Comparison of ENCODE assay signal across 8 cellular contexts in genomic region chr22:39254789-39255298, GRCh38. TPM values are rescaled to one million over a fixed set of nuclear protein-coding genes. Genes with fewer than 3 reads are reported as not detected.
DNase-seq lines count a peak whose midpoint lies in the region; ATAC-seq and TF ChIP-seq lines count a peak whose summit lies in the region.

No MANE protein-coding gene starts in this region.

- H3K4me3 Mint-ChIP-seq in activated T-cell treated with anti-CD3 and anti-CD28 coated beads, Interleukin-2, amount 50 U/mL, for 72 hours, result peak overlapping the region; percentile 66 to 90
- H3K4me3 Mint-ChIP-seq in stimulated activated naive CD8-positive, alpha-beta T cell treated with anti-CD3 and anti-CD28 coated beads, Interleukin-15, amount 100 ng/mL, for 72 hours, result peak overlapping the region; percentile 59 to 84

- peak overlapping the region; percentile 0 for H3K27ac Mint-ChIP-seq in activated T-cell treated with anti-CD3 and anti-CD28 coated beads, Interleukin-2, amount 50 U/mL, for 72 hours
- peak overlapping the region; percentile 27 to 83 for H3K27ac Mint-ChIP-seq in stimulated activated naive CD8-positive, alpha-beta T cell treated with anti-CD3 and anti-CD28 coated beads, Interleukin-15, amount 100 ng/mL, for 72 hours

- H3K36me3 ChIP-seq in cardiac muscle cell, result no peaks in the 10 kb centered on the region

- peaks cover 36% of the 10 kb centered on the region for H3K4me1 ChIP-seq in cardiac muscle cell (ENCODE audit: low read depth)

- DNase-seq in CD1c-positive myeloid dendritic cell (ENCODE audit: extremely low spot score) (peak; percentile 60), cardiac muscle cell (ENCODE audit: low read depth in 1 of 2, low spot score in 1 of 2) (no peak), anterior cingulate cortex (lab: John Stamatoyannopoulos, UW) (no peak), NCI-H1092 (lab: John Stamatoyannopoulos, UW) (no peak)
- peak; percentile 64 to 74 for DNase-seq in activated T-cell treated with anti-CD3 and anti-CD28 coated beads, Interleukin-2, amount 50 U/mL, for 72 hours
- DNase-seq in stimulated activated naive CD8-positive, alpha-beta T cell treated with anti-CD3 and anti-CD28 coated beads, Interleukin-15, amount 100 ng/mL, for 72 hours, result peak; percentile 45 to 60

- H3K4me1 Mint-ChIP-seq in activated T-cell treated with anti-CD3 and anti-CD28 coated beads, Interleukin-2, amount 50 U/mL, for 72 hours (ENCODE audit: low read depth), result peaks cover 25% of the 10 kb centered on the region
- peaks cover 42% of the 10 kb centered on the region for H3K4me1 Mint-ChIP-seq in stimulated activated naive CD8-positive, alpha-beta T cell treated with anti-CD3 and anti-CD28 coated beads, Interleukin-15, amount 100 ng/mL, for 72 hours

- H3K27ac ChIP-seq in cardiac muscle cell, result peak overlapping the region; percentile 74

- H3K36me3 Mint-ChIP-seq in activated T-cell treated with anti-CD3 and anti-CD28 coated beads, Interleukin-2, amount 50 U/mL, for 72 hours (ENCODE audit: insufficient read depth in 2 of 2), result no peaks in the 10 kb centered on the region

- H3K27me3 ChIP-seq in cardiac muscle cell, result no peaks in the 10 kb centered on the region

- no peak for TF ChIP-seq CTCF in cardiac muscle cell (IDR thresholded peaks at IDR 0.05; ENCODE audit: low read depth, low read length)

- H3K4me3 ChIP-seq in cardiac muscle cell, result no peak overlapping the region

- peak; percentile 48 for ATAC-seq in HG02642 (IDR thresholded peaks at IDR 0.05; ENCODE audit: poor library complexity, unreplicated experiment)
- ATAC-seq in activated T-cell treated with anti-CD3 and anti-CD28 coated beads, Interleukin-2, amount 50 U/mL, for 72 hours (replicated peaks in 1 of 2), result peak; percentile 66 to 83
- peak; percentile 82 for ATAC-seq in stimulated activated naive CD8-positive, alpha-beta T cell treated with anti-CD3 and anti-CD28 coated beads, Interleukin-15, amount 100 ng/mL, for 72 hours
- ATAC-seq in HG03159 (IDR thresholded peaks at IDR 0.05; ENCODE audit: unreplicated experiment), result no peak

- no peaks in the 10 kb centered on the region for H3K9me3 Mint-ChIP-seq in activated T-cell treated with anti-CD3 and anti-CD28 coated beads, Interleukin-2, amount 50 U/mL, for 72 hours
- H3K9me3 Mint-ChIP-seq in stimulated activated naive CD8-positive, alpha-beta T cell treated with anti-CD3 and anti-CD28 coated beads, Interleukin-15, amount 100 ng/mL, for 72 hours, result no peaks in the 10 kb centered on the region

- H3K27me3 Mint-ChIP-seq in activated T-cell treated with anti-CD3 and anti-CD28 coated beads, Interleukin-2, amount 50 U/mL, for 72 hours (ENCODE audit: low read depth), result peaks cover 35% of the 10 kb centered on the region
- H3K27me3 Mint-ChIP-seq in stimulated activated naive CD8-positive, alpha-beta T cell treated with anti-CD3 and anti-CD28 coated beads, Interleukin-15, amount 100 ng/mL, for 72 hours, result peaks cover 67% of the 10 kb centered on the region

- no peaks in the 10 kb centered on the region for H3K9me3 ChIP-seq in cardiac muscle cell (ENCODE audit: low read depth)

RNA-seq across cellular contexts. Expression of gene PDGFB, which starts 10.1 kb away (rescaled TPM):
- 1 to 10 TPM; 2.9 to 4.6 TPM for total RNA-seq in activated T-cell treated with anti-CD3 and anti-CD28 coated beads, Interleukin-2, amount 50 U/mL, for 72 hours
- total RNA-seq in cardiac muscle cell, result 15.3 and 18.2 TPM in 2 replicates
- 8.6 and 9.8 TPM in 2 replicates for polyA plus RNA-seq in cardiac muscle cell

Comparison
In these comparisons a context has a peak if more than half of its experiments do, and no peak if none do; other contexts are left out.
1. DNase-seq: peak in CD1c-positive myeloid dendritic cell (single experiment), activated T-cell treated with anti-CD3 and anti-CD28 coated beads, Interleukin-2, amount 50 U/mL, for 72 hours (2 of 2) and stimulated activated naive CD8-positive, alpha-beta T cell treated with anti-CD3 and anti-CD28 coated beads, Interleukin-15, amount 100 ng/mL, for 72 hours (2 of 2); none in cardiac muscle cell (0 of 2), anterior cingulate cortex (0 of 58) and NCI-H1092 (single experiment).